Comparison of ENCODE assay signal across 9 cellular contexts in genomic region chr2:233247744-233248143, GRCh38. TPM values are rescaled to one million over a fixed set of nuclear protein-coding genes. Genes with fewer than 3 reads are reported as not detected.
DNase-seq lines count a peak whose midpoint lies in the region; ATAC-seq and TF ChIP-seq lines count a peak whose summit lies in the region.
"Had no signal": no experiment of that assay in that cellular context is flagged by ENCODE, and none has a peak within 500 bp of the region (broad histone marks: within the 10 kb centered on the region; RNA-seq: fewer than 3 reads in every experiment).

No MANE protein-coding gene starts in this region.

- no peak overlapping the region for H3K4me3 ChIP-seq in vagina

- H3K36me3 ChIP-seq in vagina: no peaks in the 10 kb centered on the region
- H3K36me3 ChIP-seq: BE2C had no signal

- TF ChIP-seq CTCF in vagina (IDR thresholded peaks at IDR 0.05): no peak

- H3K27me3 Mint-ChIP-seq in activated T-cell treated with anti-CD3 and anti-CD28 coated beads, Interleukin-2, amount 50 U/mL, for 72 hours (ENCODE audit: low read depth): no peaks in the 10 kb centered on the region

- peaks cover 7% of the 10 kb centered on the region for H3K4me1 ChIP-seq in vagina
- H3K4me1 ChIP-seq: BE2C had no signal

- H3K27ac Mint-ChIP-seq in activated T-cell treated with anti-CD3 and anti-CD28 coated beads, Interleukin-2, amount 50 U/mL, for 72 hours: peak overlapping the region; percentile 90

- H3K4me3 Mint-ChIP-seq in activated T-cell treated with anti-CD3 and anti-CD28 coated beads, Interleukin-2, amount 50 U/mL, for 72 hours: peak overlapping the region; percentile 55 to 77

- no peaks in the 10 kb centered on the region for H3K9me3 Mint-ChIP-seq in activated T-cell treated with anti-CD3 and anti-CD28 coated beads, Interleukin-2, amount 50 U/mL, for 72 hours

- TF ChIP-seq POLR2A in vagina (IDR thresholded peaks at IDR 0.05): no peak

- peak; percentile 84 to 89 for ATAC-seq in activated T-cell treated with anti-CD3 and anti-CD28 coated beads, Interleukin-2, amount 50 U/mL, for 72 hours (replicated peaks in 1 of 2)
- ATAC-seq in HG03025 (IDR thresholded peaks at IDR 0.05; ENCODE audit: low FRiP score, unreplicated experiment): no peak

- H3K27ac ChIP-seq in vagina: no peak overlapping the region

- H3K4me1 Mint-ChIP-seq in activated T-cell treated with anti-CD3 and anti-CD28 coated beads, Interleukin-2, amount 50 U/mL, for 72 hours (ENCODE audit: low read depth): peaks cover 46% of the 10 kb centered on the region

- H3K27me3 ChIP-seq in vagina: no peaks in the 10 kb centered on the region
- H3K27me3 ChIP-seq: BE2C had no signal

- peaks cover 0 to 1% of the 10 kb centered on the region in 2 donors for H3K36me3 Mint-ChIP-seq in activated T-cell treated with anti-CD3 and anti-CD28 coated beads, Interleukin-2, amount 50 U/mL, for 72 hours (ENCODE audit: insufficient read depth in 2 of 2)

- H3K9me3 ChIP-seq in vagina: no peaks in the 10 kb centered on the region
- H3K9me3 ChIP-seq: BE2C had no signal

- peak; percentile 97 for DNase-seq in A172 (ENCODE audit: low spot score)
- peak; percentile 14 for DNase-seq in NCI-H460 (ENCODE audit: extremely low read depth, low read depth)
- DNase-seq in activated T-cell treated with anti-CD3 and anti-CD28 coated beads, Interleukin-2, amount 50 U/mL, for 72 hours: peak; percentile 73 to 84
- DNase-seq in kidney glomerular epithelial cell (lab: John Stamatoyannopoulos, UW): peak; percentile 89
- no peak for DNase-seq in NCI-H446 (lab: John Stamatoyannopoulos, UW)
- no peak for DNase-seq in retina
- DNase-seq in vagina (ENCODE audit: extremely low spot score in 2 of 2): no peak
- DNase-seq: BE2C had no signal

- intact Hi-C loops in vagina (cut with DNase I): no loop called here

RNA-seq across cellular contexts. Expression of gene ATG16L1, which starts 3.7 kb away (rescaled TPM):
- total RNA-seq in A172 (2014; rRNA removed; shearing (Covaris generic)): 42.3 and 53.6 TPM in 2 replicates
- total RNA-seq in NCI-H460 (2014; rRNA removed; shearing (Covaris generic)): 38.1 and 40.7 TPM in 2 replicates
- polyA plus RNA-seq in NCI-H460 (2014; cell fraction: nucleus; rRNA removed): 77.5 and 102 TPM in 2 replicates
- 10 to 100 TPM; 23.6 to 26.0 TPM for total RNA-seq in activated T-cell treated with anti-CD3 and anti-CD28 coated beads, Interleukin-2, amount 50 U/mL, for 72 hours
- 29.2 TPM for total RNA-seq in vagina

RNA-seq across cellular contexts. Expression of gene SAG, which starts 59.9 kb away (rescaled TPM):
- total RNA-seq in A172 (2014; rRNA removed; shearing (Covaris generic)): not detected in 2 replicates
- total RNA-seq in NCI-H460 (2014; rRNA removed; shearing (Covaris generic)): not detected in 2 replicates
- polyA plus RNA-seq in NCI-H460 (2014; cell fraction: nucleus; rRNA removed): not detected in 2 replicates
- under 1 TPM; 0.02 TPM for total RNA-seq in activated T-cell treated with anti-CD3 and anti-CD28 coated beads, Interleukin-2, amount 50 U/mL, for 72 hours
- total RNA-seq in vagina: not detected

Comparison
In these comparisons a context has a peak if more than half of its experiments do, and no peak if none do; other contexts are left out.
1. DNase-seq: peak in A172 (single experiment), NCI-H460 (single experiment), activated T-cell treated with anti-CD3 and anti-CD28 coated beads, Interleukin-2, amount 50 U/mL, for 72 hours (2 of 2) and kidney glomerular epithelial cell (single experiment); none in NCI-H446 (0 of 2), retina (single experiment) and vagina (0 of 2).